7 cellular contexts compared by ENCODE assay signal in the genomic region with DNA sequence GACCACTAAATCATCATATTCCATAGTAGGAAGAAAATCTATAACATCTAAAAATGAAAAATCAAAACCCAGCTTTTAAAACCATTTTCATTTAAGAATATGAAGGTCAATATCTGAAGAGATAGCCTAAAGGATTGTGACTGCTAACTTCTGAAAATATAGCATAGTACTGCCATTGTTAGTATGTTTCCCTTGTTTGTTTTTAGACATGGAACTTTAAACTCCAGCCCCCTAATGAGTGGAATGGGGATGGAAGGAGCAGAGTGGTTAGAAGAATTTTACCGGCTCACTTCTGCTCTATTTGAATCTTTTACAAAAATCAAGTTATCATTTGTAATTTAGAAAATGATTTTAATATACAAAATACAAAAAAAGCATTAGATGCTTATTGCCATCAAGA.
"Had no signal": no experiment of that assay in that cellular context is flagged by ENCODE, and none has a peak within 500 bp of the region (broad histone marks: within the 10 kb centered on the region; RNA-seq: fewer than 3 reads in every experiment).

No MANE protein-coding gene starts in this region.

- H3K27ac Mint-ChIP-seq: IgD-negative memory B cell had no signal

- H3K4me3 ChIP-seq: K562 had no signal

- H3K27me3 Mint-ChIP-seq: IgD-negative memory B cell had no signal

- H3K4me3 Mint-ChIP-seq: IgD-negative memory B cell had no signal

- H3K27ac ChIP-seq: HL-60 had no signal

- ATAC-seq: K562 had no signal

- DNase-seq: IMR-90, KBM-7, KG1 had no signal

- FAIRE-seq: HTR-8/SVneo, K562 had no signal
